8 cellular contexts compared by ENCODE assay signal in the genomic region with DNA sequence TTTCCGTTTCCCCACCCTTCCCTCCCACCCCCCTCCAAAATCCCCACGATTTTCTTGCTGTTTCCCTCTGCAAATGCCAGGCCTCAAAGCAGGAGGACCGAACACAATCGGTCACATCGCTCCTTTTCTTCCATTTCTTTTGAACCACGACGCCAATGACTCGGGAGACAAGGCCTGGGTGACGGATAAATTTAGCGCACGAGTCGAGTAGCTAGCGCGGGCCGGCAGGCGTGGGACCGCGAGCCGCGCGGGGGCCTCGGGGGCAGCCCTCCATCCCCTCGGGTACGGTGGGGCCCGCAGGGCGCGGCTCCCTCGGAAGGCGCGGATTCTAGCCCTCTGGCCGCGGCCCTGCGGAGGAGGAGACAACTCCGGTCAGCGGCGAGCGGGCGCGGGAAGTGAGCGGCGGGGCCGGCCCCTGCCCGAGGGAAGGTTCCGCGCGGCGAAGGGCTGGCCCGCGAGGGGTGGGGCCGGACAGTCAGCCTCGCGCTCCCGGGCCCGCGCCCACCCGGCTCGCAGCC. TPM values are rescaled to one million over a fixed set of nuclear protein-coding genes. Genes with fewer than 3 reads are reported as not detected.
A peak's percentile ranks its signal among the peaks of the same experiment; 100 is the strongest.
DNase-seq lines count a peak whose midpoint lies in the region; ATAC-seq and TF ChIP-seq lines count a peak whose summit lies in the region.

No MANE protein-coding gene starts in this region.

- peaks cover 29% of the 10 kb centered on the region for H3K36me3 Mint-ChIP-seq in central memory CD8-positive, alpha-beta T cell (ENCODE audit: insufficient read depth)

- peak; percentile 27 for ATAC-seq in GM19455 (IDR thresholded peaks at IDR 0.05; ENCODE audit: unreplicated experiment)
- peak; percentile 2 for ATAC-seq in central memory CD8-positive, alpha-beta T cell (replicated peaks; ENCODE audit: extremely low read depth, poor library complexity, severe bottlenecking)
- no peak for ATAC-seq in GM21786 (IDR thresholded peaks at IDR 0.05; ENCODE audit: unreplicated experiment)

- WGBS in liver: under 1% methylated on average over 57 of the region's 57 CpGs

- DNase-seq in AML-193 (lab: John Stamatoyannopoulos, UW) (peak; percentile 43 to 51), NOMO-1 treated with dmso at 0.1 percent for 144 hours (lab: John Stamatoyannopoulos, UW; ENCODE audit: unreplicated experiment) (peak; percentile 31), superior temporal gyrus (ENCODE audit: extremely low spot score) (peak; percentile 35), erythroblast (lab: John Stamatoyannopoulos, UW) (no peak)
- DNase-seq in central memory CD8-positive, alpha-beta T cell (ENCODE audit: low spot score in 2 of 2): peak in 1 of 2 donors; percentile 22

- H3K27ac ChIP-seq in liver (ENCODE audit: low read depth in 1 of 2, low read length in 2 of 2): peak overlapping the region; percentile 90 to 98

- peak overlapping the region; percentile 87 for H3K4me3 Mint-ChIP-seq in central memory CD8-positive, alpha-beta T cell

- TF ChIP-seq RAD21 in liver (IDR thresholded peaks at IDR 0.05): no peak

- peaks cover 8 to 45% (median 33%) of the 10 kb centered on the region in 4 donors for H3K4me1 ChIP-seq in liver (ENCODE audit: control insufficient read depth in 4 of 4, insufficient read depth in 4 of 4, low read length in 3 of 4)

- no peaks in the 10 kb centered on the region for H3K27me3 Mint-ChIP-seq in central memory CD8-positive, alpha-beta T cell

- H3K9me3 Mint-ChIP-seq in central memory CD8-positive, alpha-beta T cell: no peaks in the 10 kb centered on the region

- peak overlapping the region; percentile 65 to 83 (median 66) for H3K4me3 ChIP-seq in liver (ENCODE audit: low read depth in 1 of 3, low read length in 3 of 3)

- no peaks in the 10 kb centered on the region for H3K9me3 ChIP-seq in liver (ENCODE audit: control insufficient read depth in 4 of 4, low read length in 3 of 4)

- no peaks in the 10 kb centered on the region for H3K27me3 ChIP-seq in liver (ENCODE audit: control insufficient read depth in 4 of 4, insufficient read depth in 4 of 4, low read length in 3 of 4)

- H3K36me3 ChIP-seq in liver (ENCODE audit: control insufficient read depth in 4 of 4, insufficient read depth in 3 of 4, low read depth in 1 of 4, low read length in 3 of 4): no peaks in the 10 kb centered on the region

- H3K9ac ChIP-seq in liver (ENCODE audit: low read depth in 1 of 2, low read length in 2 of 2): peak overlapping the region; percentile 89 to 97

- peak overlapping the region; percentile 99 for H3K27ac Mint-ChIP-seq in central memory CD8-positive, alpha-beta T cell (ENCODE audit: low read depth)

- TF ChIP-seq CTCF in liver (IDR thresholded peaks at IDR 0.05; ENCODE audit: low read depth, low read length, missing input control): no peak

- peaks cover 55% of the 10 kb centered on the region for H3K4me1 Mint-ChIP-seq in central memory CD8-positive, alpha-beta T cell

- TF ChIP-seq POLR2A in erythroblast (IDR thresholded peaks at IDR 0.05; ENCODE audit: low read length): no peak

TF ChIP-seq in liver, 16 proteins besides CTCF, POLR2A, EP300 and RAD21:
- TF ChIP-seq FOXA1 (IDR thresholded peaks at IDR 0.05): no peak
TF ChIP-seq in liver: peak in this region for 0.

RNA-seq across cellular contexts. Expression of a gene that starts 0.4 kb away (rescaled TPM):
- total RNA-seq in liver: 10 to 100 TPM; 15.6 to 20.6 TPM
- 10 to 100 TPM in 1 of 2 donors, 1 to 10 TPM in 1; 3.4 to 13.8 TPM for polyA plus RNA-seq in liver

RNA-seq across cellular contexts. Expression of a gene that starts 5.4 kb away (rescaled TPM):
- total RNA-seq in liver: 10 to 100 TPM; 24.3 to 56.3 TPM
- polyA plus RNA-seq in liver: 1 to 10 TPM; 5.3 to 7.8 TPM

RNA-seq across cellular contexts. Expression of a gene that starts 18.6 kb away (rescaled TPM):
- 10 to 100 TPM; 20.2 to 20.8 TPM for total RNA-seq in liver
- polyA plus RNA-seq in liver: 10 to 100 TPM; 21.9 to 44.3 TPM

RNA-seq across cellular contexts. Expression of a gene that starts 43.9 kb away (rescaled TPM):
- total RNA-seq in liver: 1 to 10 TPM; 6.3 to 8.6 TPM
- 10 to 100 TPM in 1 of 2 donors, 1 to 10 TPM in 1; 9.3 to 14.9 TPM for polyA plus RNA-seq in liver

RNA-seq across cellular contexts. Expression of a gene that starts 44.1 kb away (rescaled TPM):
- total RNA-seq in liver: under 1 TPM; 0.05 to 0.42 TPM
- under 1 TPM; 0.01 to 0.03 TPM for polyA plus RNA-seq in liver

Comparison
In these comparisons a context has a peak if more than half of its experiments do, and no peak if none do; other contexts are left out.
1. DNase-seq: peak in AML-193 (2 of 2), NOMO-1 treated with dmso at 0.1 percent for 144 hours (single experiment) and superior temporal gyrus (single experiment); none in erythroblast (0 of 2).